22 cellular contexts compared by ENCODE assay signal in the genomic region with DNA sequence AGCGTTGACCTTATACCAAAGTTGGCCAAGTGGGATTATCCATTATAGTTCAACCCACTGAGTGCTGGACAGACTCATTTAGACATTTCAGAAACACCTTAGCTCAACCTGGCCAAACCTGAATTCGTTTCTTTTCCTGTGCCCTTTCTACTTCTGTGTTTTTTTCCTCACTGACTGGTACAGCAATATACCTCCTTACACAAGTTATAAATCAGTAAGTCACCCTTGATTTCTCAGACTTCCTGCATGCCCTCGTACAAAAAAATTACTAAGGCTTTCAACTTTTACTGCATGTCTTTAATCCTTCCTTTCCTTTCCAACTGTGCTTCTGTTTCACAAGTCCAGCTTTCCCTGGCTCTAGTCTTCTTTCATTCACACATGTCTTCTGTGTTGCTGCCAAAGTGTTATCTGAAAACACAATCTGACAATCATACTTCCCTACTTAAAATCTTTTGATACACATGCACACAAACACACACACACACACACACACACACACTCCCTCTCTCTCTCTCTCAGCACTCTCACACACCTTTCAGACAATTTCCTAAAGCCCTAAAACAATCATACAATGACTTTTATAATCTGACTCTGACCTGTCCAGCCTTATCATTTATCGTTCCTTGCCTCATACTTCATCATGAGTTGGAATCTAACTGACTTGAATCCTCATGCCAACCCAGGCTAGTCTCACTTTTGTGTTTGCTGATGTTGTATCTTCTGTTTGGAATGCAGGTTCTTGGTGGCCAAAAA.
"Had no signal": no experiment of that assay in that cellular context is flagged by ENCODE, and none has a peak within 500 bp of the region (broad histone marks: within the 10 kb centered on the region; RNA-seq: fewer than 3 reads in every experiment).

No MANE protein-coding gene starts in this region.

- DNase-seq: activated CD4-positive, alpha-beta T cell treated with anti-CD3 and anti-CD28 coated beads for 36 hours; activated CD4-positive, CD25-positive, alpha-beta regulatory T cell; activated CD8-positive, alpha-beta memory T cell treated with anti-CD3 and anti-CD28 coated beads, Interleukin-2, amount 10 ng/mL, durations not matched to agents 7 days and 5 days; activated CD8-positive, alpha-beta T cell treated with anti-CD3 and anti-CD28 coated beads, Interleukin-2, amount 10 ng/mL, durations not matched to agents 7 days and 5 days; activated naive CD4-positive, alpha-beta T cell; activated T-cell treated with anti-CD3 and anti-CD28 coated beads, Interleukin-2, amount 50 U/mL, for 48 hours; anterior cingulate cortex; dermis blood vessel endothelial cell; effector CD4-positive, alpha-beta T cell; left ventricle myocardium inferior; naive B cell; nephron progenitor cell; stimulated activated CD4-positive, alpha-beta T cell treated with anti-CD3 and anti-CD28 coated beads, Interleukin-15, amount 100 ng/mL, for 24 hours; stimulated activated CD4-positive, alpha-beta T cell treated with anti-CD3 and anti-CD28 coated beads, Interleukin-2, amount 100 ng/mL, for 24 hours; stimulated activated naive CD4-positive, alpha-beta T cell; T-helper 1 cell; trophoblast cell had no signal

- H3K4me3 ChIP-seq: esophagus muscularis mucosa, left ventricle myocardium inferior, prostate gland, right atrium auricular region had no signal

- ATAC-seq: activated CD4-positive, alpha-beta T cell treated with anti-CD3 and anti-CD28 coated beads for 36 hours; activated CD8-positive, alpha-beta memory T cell treated with anti-CD3 and anti-CD28 coated beads, Interleukin-2, amount 10 ng/mL, durations not matched to agents 7 days and 5 days; activated CD8-positive, alpha-beta T cell treated with anti-CD3 and anti-CD28 coated beads, Interleukin-2, amount 10 ng/mL, durations not matched to agents 7 days and 5 days; activated naive CD4-positive, alpha-beta T cell treated with anti-CD3 and anti-CD28 coated beads, Interleukin-2, amount 50 U/mL, for 72 hours had no signal

- H3K27ac ChIP-seq: esophagus muscularis mucosa, left ventricle myocardium inferior, neutrophil, prostate gland, right atrium auricular region had no signal
